18 cellular contexts compared by ENCODE assay signal in the genomic region with DNA sequence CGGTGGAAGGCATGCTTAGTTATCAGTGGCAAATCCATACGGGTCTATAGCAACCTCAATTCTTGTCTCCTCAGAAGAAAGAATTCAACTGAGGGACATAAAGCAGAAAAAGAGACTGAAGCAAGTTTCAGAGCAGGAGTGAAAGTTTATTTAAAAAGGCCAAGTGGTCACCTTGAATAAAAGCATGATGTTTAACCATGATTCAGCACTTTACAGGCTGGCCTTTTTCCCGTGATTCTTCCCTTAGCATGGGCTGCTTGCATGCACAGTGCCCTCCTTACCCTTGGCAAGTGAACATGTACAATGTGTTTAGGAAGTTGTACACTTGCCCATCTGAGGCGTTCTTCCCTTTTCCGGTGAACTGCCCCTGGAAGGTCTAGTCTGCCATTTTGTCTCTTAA.
A peak's percentile ranks its signal among the peaks of the same experiment; 100 is the strongest.
DNase-seq lines count a peak whose midpoint lies in the region; ATAC-seq, FAIRE-seq and TF ChIP-seq lines count a peak whose summit lies in the region.
"Had no signal": no experiment of that assay in that cellular context is flagged by ENCODE, and none has a peak within 500 bp of the region (broad histone marks: within the 10 kb centered on the region; RNA-seq: fewer than 3 reads in every experiment).

No MANE protein-coding gene starts in this region.

- no CpG with 5 or more reads among the region's 5 CpGs for WGBS in H9 (ENCODE audit: extremely low coverage, insufficient read length, low lambda C conversion rate)
- 60 to 70% (median 65%) methylated on average over 5 of the region's 5 CpGs for WGBS in small intestine, 3 donors

- POLR2A ChIA-PET in endothelial cell of umbilical vein (lab: Charles Lee), result no interaction called here

- H3K27me3 Mint-ChIP-seq in H9 (ENCODE audit: low read depth), result no peaks in the 10 kb centered on the region

- peaks cover 25% of the 10 kb centered on the region for H3F3A ChIP-seq in MM.1S (ENCODE audit: insufficient read depth, low read length)

- H3T11ph ChIP-seq in H9 (ENCODE audit: low read length), result no peak overlapping the region

- H2BK20ac ChIP-seq in H9 (ENCODE audit: low read depth, low read length, poor library complexity, severe bottlenecking), result no peak overlapping the region

- H3K36me3 ChIP-seq in MM.1S (replicated peaks; ENCODE audit: insufficient read depth, low read length), result no peaks in the 10 kb centered on the region
- no peaks in the 10 kb centered on the region for H3K36me3 ChIP-seq in endothelial cell of umbilical vein (ENCODE audit: control insufficient read depth in 2 of 2, extremely low read depth in 1 of 2, insufficient read depth in 2 of 2, low read length in 2 of 2)
- no peaks in the 10 kb centered on the region for H3K36me3 ChIP-seq in small intestine (ENCODE audit: control insufficient read depth in 2 of 2, insufficient read depth in 2 of 2, low read length in 2 of 2)

- TF ChIP-seq POLR2A in endothelial cell of umbilical vein (IDR thresholded peaks at IDR 0.05; ENCODE audit: low read depth, low read length), result no peak

- no peaks in the 10 kb centered on the region; a peak in 1 of 5 replicates for H3K9me3 Mint-ChIP-seq in H9
- H3K9me3 Mint-ChIP-seq: CD4-positive, alpha-beta T cell had no signal

- intact Hi-C loops in endothelial cell of umbilical vein (cut with micrococcal nuclease), result no loop called here

- no peaks in the 10 kb centered on the region for H3K79me2 ChIP-seq in H9 (ENCODE audit: insufficient read depth, low read length)
- no peaks in the 10 kb centered on the region for H3K79me2 ChIP-seq in MM.1S (ENCODE audit: low read length)
- no peaks in the 10 kb centered on the region for H3K79me2 ChIP-seq in endothelial cell of umbilical vein (ENCODE audit: control insufficient read depth, insufficient read depth, low read length)

- H3K79me1 ChIP-seq in H9 (ENCODE audit: insufficient read depth, low read depth, low read length, poor library complexity, severe bottlenecking), result no peaks in the 10 kb centered on the region

- no peak overlapping the region for H2BK120ac ChIP-seq in H9 (ENCODE audit: low read depth, low read length, poor library complexity, severe bottlenecking)

- H3K27ac Mint-ChIP-seq in H9, result no peak overlapping the region
- H3K27ac Mint-ChIP-seq: CD4-positive, alpha-beta T cell had no signal

- no peak overlapping the region for H3K27ac ChIP-seq in H9 (ENCODE audit: insufficient read length, low read depth, low read length)
- no peak overlapping the region for H3K27ac ChIP-seq in MM.1S (ENCODE audit: low read length)
- H3K27ac ChIP-seq in endothelial cell of umbilical vein (ENCODE audit: insufficient read depth, low read depth, low read length), result no peak overlapping the region
- H3K27ac ChIP-seq in small intestine (ENCODE audit: low read depth in 1 of 2, low read length in 1 of 2), result no peak overlapping the region
- H3K27ac ChIP-seq: C4-2B had no signal

- CTCF ChIA-PET in endothelial cell of umbilical vein (lab: Charles Lee), result no interaction called here

- H3K23me2 ChIP-seq in H9 (ENCODE audit: insufficient read length, low read depth, low read length, poor library complexity, severe bottlenecking), result no peaks in the 10 kb centered on the region

- no peak for DNase-seq in H9
- no peak for DNase-seq in MM.1S
- peak; percentile 13 for DNase-seq in endothelial cell of umbilical vein (ENCODE audit: low read depth, low spot score)
- DNase-seq in activated CD8-positive, alpha-beta memory T cell treated with anti-CD3 and anti-CD28 coated beads, Interleukin-2, amount 50 U/mL, for 48 hours, result no peak
- no peak for DNase-seq in small intestine
- DNase-seq: AML-193; Caco-2; CD4-positive, alpha-beta T cell; GDM1; GOT3; H7; KBM-7 had no signal

- no peaks in the 10 kb centered on the region for H3K9me1 ChIP-seq in endothelial cell of umbilical vein (replicated peaks; ENCODE audit: control insufficient read depth, extremely low read depth, insufficient read depth, low read length)

- H4K8ac ChIP-seq in H9 (replicated peaks; ENCODE audit: insufficient read length, low read depth, low read length), result peak overlapping the region; percentile 64

- H2AK5ac ChIP-seq in H9 (ENCODE audit: insufficient read length, low read length), result no peak overlapping the region

- H3K4me3 ChIP-seq in MM.1S (ENCODE audit: low read length) (no peak overlapping the region), endothelial cell of umbilical vein (replicated peaks in 1 of 3; ENCODE audit: insufficient read depth in 1 of 3, low read depth in 1 of 3, low read length in 3 of 3) (no peak overlapping the region), small intestine (ENCODE audit: low read depth in 1 of 2, low read length in 2 of 2) (no peak overlapping the region)

- no peak overlapping the region for H2BK15ac ChIP-seq in H9 (ENCODE audit: low read depth, low read length)

- H3K4me1 ChIP-seq in H9 (ENCODE audit: insufficient read depth, low read length), result no peaks in the 10 kb centered on the region
- peaks cover 54% of the 10 kb centered on the region for H3K4me1 ChIP-seq in MM.1S (ENCODE audit: low read length)
- no peaks in the 10 kb centered on the region for H3K4me1 ChIP-seq in endothelial cell of umbilical vein (ENCODE audit: control insufficient read depth, extremely low read depth, insufficient read depth, low read length)
- no peaks in the 10 kb centered on the region for H3K4me1 ChIP-seq in small intestine (ENCODE audit: control insufficient read depth in 2 of 2, insufficient read depth in 1 of 2, low read depth in 1 of 2, low read length in 1 of 2)
- H3K4me1 ChIP-seq: Caco-2 had no signal

- H3K18ac ChIP-seq in H9 (ENCODE audit: insufficient read length, low read depth, low read length), result no peak overlapping the region

- H3K9me2 ChIP-seq in MM.1S (replicated peaks; ENCODE audit: insufficient read depth, low read length), result no peaks in the 10 kb centered on the region

- H4K91ac ChIP-seq in H9 (ENCODE audit: insufficient read length, low read depth, low read length), result no peak overlapping the region

- H3K4ac ChIP-seq in H9 (ENCODE audit: low read depth, low read length), result no peak overlapping the region

- H3K27me3 ChIP-seq in H9 (ENCODE audit: insufficient read depth, low read length), result no peaks in the 10 kb centered on the region
- H3K27me3 ChIP-seq in MM.1S (replicated peaks; ENCODE audit: insufficient read depth, low read length), result no peaks in the 10 kb centered on the region
- peaks cover 0 to 2% of the 10 kb centered on the region in 2 experiments for H3K27me3 ChIP-seq in endothelial cell of umbilical vein (ENCODE audit: control insufficient read depth in 2 of 2, insufficient read depth in 2 of 2, low read length in 2 of 2)
- H3K27me3 ChIP-seq in small intestine (ENCODE audit: control insufficient read depth in 2 of 2, insufficient read depth in 2 of 2, low read length in 2 of 2), result no peaks in the 10 kb centered on the region

- H4K20me1 ChIP-seq in H9 (ENCODE audit: control insufficient read depth, insufficient read depth, insufficient read length) (no peaks in the 10 kb centered on the region), MM.1S (ENCODE audit: insufficient read depth, low read length) (no peaks in the 10 kb centered on the region), endothelial cell of umbilical vein (replicated peaks; ENCODE audit: control insufficient read depth, extremely low read depth, insufficient read depth, low read length) (no peaks in the 10 kb centered on the region)

- TF ChIP-seq CTCF in H9 (conservative IDR thresholded peaks at IDR 0.05) (no peak), MM.1S (IDR thresholded peaks at IDR 0.05; ENCODE audit: low read length) (no peak), endothelial cell of umbilical vein (IDR thresholded peaks at IDR 0.05; ENCODE audit: extremely low read depth in 1 of 2, insufficient read depth in 1 of 2, low read depth in 1 of 2, low read length in 2 of 2) (no peak)

- BruUV-seq in endothelial cell of umbilical vein (replicated peaks; lab: Mats Ljungman, UMichigan), result no TSS peak

- dilution Hi-C loops in endothelial cell of umbilical vein (cut with MboI; ENCODE audit: extremely low pct_ligation_motif_present, low sequenced_read_pairs), result no loop called here

- no peak overlapping the region for H2BK5ac ChIP-seq in H9 (ENCODE audit: insufficient read length, low read length)

- H3K9me3 ChIP-seq in H9 (ENCODE audit: control insufficient read depth, low read depth, low read length), result no peaks in the 10 kb centered on the region
- no peaks in the 10 kb centered on the region for H3K9me3 ChIP-seq in MM.1S (replicated peaks; ENCODE audit: insufficient read depth, low read length)
- no peaks in the 10 kb centered on the region for H3K9me3 ChIP-seq in endothelial cell of umbilical vein (replicated peaks; ENCODE audit: control insufficient read depth, insufficient read depth, low read length)
- H3K9me3 ChIP-seq in small intestine (ENCODE audit: control insufficient read depth, low read depth), result no peaks in the 10 kb centered on the region
- H3K9me3 ChIP-seq: Caco-2 had no signal

- H3K36me3 Mint-ChIP-seq in H9 (ENCODE audit: insufficient read depth in 1 of 3, low read depth in 3 of 3), result 0 out of 7 replicates have a peak, but pooled peaks cover 0 to 1% (median 0%) of the 10 kb centered on the region in 3 experiments

- H2BK12ac ChIP-seq in H9 (ENCODE audit: insufficient read length, low read depth, low read length), result no peak overlapping the region

- no peak overlapping the region for H3K9ac ChIP-seq in H9 (ENCODE audit: extremely low read depth, insufficient read length, low read length)
- H3K9ac ChIP-seq in MM.1S (ENCODE audit: low read length), result no peak overlapping the region
- H3K9ac ChIP-seq in endothelial cell of umbilical vein (replicated peaks; ENCODE audit: extremely low read depth, insufficient read depth, low read length), result no peak overlapping the region

- H3K56ac ChIP-seq in H9 (ENCODE audit: insufficient read length, low read depth, low read length), result no peak overlapping the region

- H3K4me2 ChIP-seq in H9 (ENCODE audit: insufficient read depth, insufficient read length, low read length), result no peak overlapping the region
- H3K4me2 ChIP-seq in MM.1S (ENCODE audit: low read depth, low read length), result 0 out of 2 replicates have a peak overlapping the region, but pooled peaks have one; percentile 3
- no peak overlapping the region for H3K4me2 ChIP-seq in endothelial cell of umbilical vein (ENCODE audit: insufficient read depth, low read length)

- no peak overlapping the region for H3K4me3 Mint-ChIP-seq in H9
- H3K4me3 Mint-ChIP-seq: CD4-positive, alpha-beta T cell had no signal

- H4K5ac ChIP-seq in H9 (ENCODE audit: insufficient read length, low read depth, low read length), result no peak overlapping the region

- no peak overlapping the region for H3K23ac ChIP-seq in H9 (ENCODE audit: insufficient read length, low read depth, low read length)

- H2AFZ ChIP-seq in H9 (ENCODE audit: low read length), result no peak overlapping the region
- H2AFZ ChIP-seq in MM.1S (ENCODE audit: low read length), result no peak overlapping the region
- H2AFZ ChIP-seq in endothelial cell of umbilical vein (ENCODE audit: low read depth, low read length), result no peak overlapping the region

- H3K14ac ChIP-seq in H9 (ENCODE audit: insufficient read depth, low read length), result no peak overlapping the region

- FAIRE-seq in endothelial cell of umbilical vein (lab: Jason Lieb, UNC) (no peak), small intestine (lab: Jason Lieb, UNC) (no peak)
- FAIRE-seq: A204.1, D721Med, GM12892, GM18507 had no signal

- peaks cover 11 to 12% of the 10 kb centered on the region in 2 experiments for H3K4me1 Mint-ChIP-seq in H9

- ATAC-seq in HG02763 (IDR thresholded peaks at IDR 0.05; ENCODE audit: unreplicated experiment), result no peak
